28 cellular contexts compared by ENCODE assay signal in the genomic region with DNA sequence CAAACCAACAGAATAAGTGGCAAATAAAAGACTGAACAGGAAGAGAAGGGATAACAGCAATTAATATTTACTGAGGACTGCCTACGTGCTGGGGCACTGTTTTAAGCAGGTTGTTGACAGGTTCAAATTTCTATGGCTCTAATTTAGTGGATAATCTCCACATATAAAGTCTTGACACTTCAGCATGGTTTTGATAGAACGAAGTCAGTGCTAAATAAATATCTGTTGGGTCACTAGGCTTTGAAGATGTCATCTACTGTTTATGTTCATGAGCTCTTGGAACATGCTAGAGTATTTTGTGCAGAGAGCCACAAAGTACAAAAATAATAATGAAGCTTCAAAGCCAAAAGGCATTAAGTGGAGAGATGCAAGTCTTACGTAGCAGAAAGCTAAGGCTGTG.
"Had no signal": no experiment of that assay in that cellular context is flagged by ENCODE, and none has a peak within 500 bp of the region (broad histone marks: within the 10 kb centered on the region; RNA-seq: fewer than 3 reads in every experiment).

No MANE protein-coding gene starts in this region.

- H3K9me3 ChIP-seq: breast epithelium, Peyer's patch, SJCRH30, SK-N-SH had no signal

- H3K9ac ChIP-seq: SK-N-SH had no signal

- H3K9me2 ChIP-seq: SK-N-SH had no signal

- H3K4me2 ChIP-seq: SK-N-SH had no signal

- H3K27ac Mint-ChIP-seq: activated B cell treated with CpG ODN at 0.5 μM for 24 hours; activated CD4-positive, alpha-beta T cell treated with anti-CD3 and anti-CD28 coated beads, Interleukin-2, amount 10 ng/mL, durations not matched to agents 24 days and 14 days; activated naive CD4-positive, alpha-beta T cell treated with anti-CD3 and anti-CD28 coated beads, Interleukin-2, amount 10 ng/mL, durations not matched to agents 7 days and 5 days; activated T-helper 2 cell treated with anti-CD3 and anti-CD28 coated beads, Interferon-gamma antibody, Interleukin-2, Interleukin-4, amounts not matched to agents 10 μg/mL and 5 μg/mL and 100 μg/mL, durations not matched to agents 14 hours and 24 hours and 36 hours had no signal

- H3K27ac ChIP-seq: breast epithelium, Peyer's patch, RWPE1, SJCRH30 had no signal

- ATAC-seq: K562 had no signal

- H3K27me3 ChIP-seq: breast epithelium, Peyer's patch, SJCRH30 had no signal

- H3K4me1 ChIP-seq: breast epithelium, Peyer's patch, SJCRH30 had no signal

- H3K36me3 ChIP-seq: breast epithelium, Peyer's patch, SJCRH30 had no signal

- H3K27me3 Mint-ChIP-seq: activated B cell treated with CpG ODN at 0.5 μM for 24 hours; activated CD4-positive, alpha-beta T cell treated with anti-CD3 and anti-CD28 coated beads, Interleukin-2, amount 10 ng/mL, durations not matched to agents 24 days and 14 days; activated naive CD4-positive, alpha-beta T cell treated with anti-CD3 and anti-CD28 coated beads, Interleukin-2, amount 10 ng/mL, durations not matched to agents 7 days and 5 days had no signal

- DNase-seq: activated B cell treated with CpG ODN at 0.5 μM for 24 hours; activated CD4-positive, alpha-beta T cell treated with anti-CD3 and anti-CD28 coated beads for 1 hour; activated CD4-positive, alpha-beta T cell treated with anti-CD3 and anti-CD28 coated beads, Interleukin-2, amount 10 ng/mL, durations not matched to agents 24 days and 14 days; activated CD4-positive, alpha-beta T cell treated with anti-CD3 and anti-CD28 coated beads, Interleukin-2, amount 50 U/mL, for 48 hours; activated gamma-delta T cell treated with Interleukin-2 at 50 U/mL for 16 hours; activated naive CD4-positive, alpha-beta T cell treated with anti-CD3 and anti-CD28 coated beads, Interleukin-2, amount 10 ng/mL, durations not matched to agents 7 days and 5 days; activated T-cell treated with anti-CD3 and anti-CD28 coated beads for 4 hours; activated T-cell treated with anti-CD3 and anti-CD28 coated beads, Interleukin-2, amount 50 U/mL, for 48 hours; aorta; caudate nucleus; Karpas-422; MM.1S; NCI-H1105; NCI-H1436 treated with DMSO at 0.1 percent for 48 hours; NCI-H187; NCI-H2081; NCI-H446; NCI-H748 treated with DMSO at 0.1 percent for 48 hours; OCI-M1; Peyer's patch; Right ventricle myocardium superior; SJCRH30; SK-N-SH; T1000 had no signal

- H3K4me3 ChIP-seq: breast epithelium, K562, Peyer's patch, SJCRH30 had no signal

- H3K4me3 Mint-ChIP-seq: activated B cell treated with CpG ODN at 0.5 μM for 24 hours; activated CD4-positive, alpha-beta T cell treated with anti-CD3 and anti-CD28 coated beads, Interleukin-2, amount 10 ng/mL, durations not matched to agents 24 days and 14 days; activated naive CD4-positive, alpha-beta T cell treated with anti-CD3 and anti-CD28 coated beads, Interleukin-2, amount 10 ng/mL, durations not matched to agents 7 days and 5 days had no signal

- H3K9me3 Mint-ChIP-seq: activated B cell treated with CpG ODN at 0.5 μM for 24 hours; activated CD4-positive, alpha-beta T cell treated with anti-CD3 and anti-CD28 coated beads, Interleukin-2, amount 10 ng/mL, durations not matched to agents 24 days and 14 days; activated naive CD4-positive, alpha-beta T cell treated with anti-CD3 and anti-CD28 coated beads, Interleukin-2, amount 10 ng/mL, durations not matched to agents 7 days and 5 days; activated T-helper 2 cell treated with anti-CD3 and anti-CD28 coated beads, Interferon-gamma antibody, Interleukin-2, Interleukin-4, amounts not matched to agents 10 μg/mL and 5 μg/mL and 100 μg/mL, durations not matched to agents 14 hours and 24 hours and 36 hours had no signal
